ENCODE assay signal across 10 cellular contexts in the genomic region with DNA sequence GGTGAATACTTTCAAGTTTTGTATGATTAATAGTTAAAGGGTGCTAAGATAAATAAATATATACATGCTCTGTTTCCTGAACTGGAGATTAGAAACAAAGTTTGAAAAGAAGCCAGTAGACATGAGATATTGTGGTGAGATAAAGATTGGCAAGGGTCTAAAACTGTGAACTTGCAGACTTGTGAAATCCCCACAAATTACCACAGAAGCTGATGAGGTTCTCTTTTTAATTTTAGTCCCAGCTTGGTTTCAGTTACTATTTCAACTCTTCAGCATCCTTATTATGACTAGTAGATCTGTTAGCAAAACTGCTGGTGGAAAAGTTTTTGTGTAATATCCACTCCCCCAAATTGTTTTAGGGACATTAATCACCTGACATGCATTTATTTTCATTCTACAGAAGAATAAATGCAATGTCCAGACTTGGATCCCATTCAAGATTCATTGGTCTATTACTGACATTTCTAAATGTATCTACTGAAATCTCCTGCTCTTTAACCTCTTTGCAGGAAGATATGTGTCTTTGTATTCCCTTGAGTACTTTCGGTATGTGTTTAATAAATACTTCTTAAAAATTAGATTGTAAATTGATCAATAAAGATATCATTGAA. TPM values are rescaled to one million over a fixed set of nuclear protein-coding genes. Genes with fewer than 3 reads are reported as not detected.
DNase-seq lines count a peak whose midpoint lies in the region; ATAC-seq and TF ChIP-seq lines count a peak whose summit lies in the region.
"Had no signal": no experiment of that assay in that cellular context is flagged by ENCODE, and none has a peak within 500 bp of the region (broad histone marks: within the 10 kb centered on the region; RNA-seq: fewer than 3 reads in every experiment).

No MANE protein-coding gene starts in this region.

- H3F3A ChIP-seq in SK-N-SH (replicated peaks; ENCODE audit: insufficient read depth): peaks cover 7% of the 10 kb centered on the region

- H3K9me3 ChIP-seq in SK-N-SH (no peaks in the 10 kb centered on the region), spleen (no peaks in the 10 kb centered on the region)
- H3K9me3 ChIP-seq: transverse colon had no signal

- TF ChIP-seq EP300 in SK-N-SH (IDR thresholded peaks at IDR 0.05; ENCODE audit: borderline replicate concordance in 1 of 2, low read depth in 1 of 2, low read length in 1 of 2): no peak

- no peaks in the 10 kb centered on the region for H4K20me1 ChIP-seq in SK-N-SH (ENCODE audit: insufficient read depth)

- peaks cover 0 to 21% of the 10 kb centered on the region in 2 experiments; a peak in 1 of 4 replicates for H3K4me1 ChIP-seq in SK-N-SH (ENCODE audit: control insufficient read depth in 1 of 2, insufficient read depth in 2 of 2, low read depth in 1 of 2, low read length in 1 of 2)
- H3K4me1 ChIP-seq in spleen: peaks cover 8 to 90% (median 56%) of the 10 kb centered on the region in 6 donors
- H3K4me1 ChIP-seq: transverse colon had no signal

- WGBS in SK-N-SH (ENCODE audit: low lambda C conversion rate): 57% methylated on average over 1 of the region's 1 CpG
- WGBS in spleen, 5 donors: 34 to 51% (median 36%) methylated on average over 1 of the region's 1 CpG

- no peak for TF ChIP-seq POLR2A in spleen (IDR thresholded peaks at IDR 0.05)

- no peaks in the 10 kb centered on the region for H3K9me2 ChIP-seq in SK-N-SH

- H3K27me3 ChIP-seq in SK-N-SH (ENCODE audit: insufficient read depth) (no peaks in the 10 kb centered on the region), spleen (replicated peaks in 1 of 7) (no peaks in the 10 kb centered on the region)
- H3K27me3 ChIP-seq: transverse colon had no signal

- POLR2A ChIA-PET in SK-N-SH (lab: Yijun Ruan, JAX): no interaction called here

- H2AFZ ChIP-seq in SK-N-SH (ENCODE audit: low read depth): no peak overlapping the region

- H3K4me3 ChIP-seq in SK-N-SH (ENCODE audit: low read depth in 2 of 2, low read length in 1 of 2) (no peak overlapping the region), spleen (no peak overlapping the region)
- H3K4me3 ChIP-seq: transverse colon had no signal

- CTCF ChIA-PET in SK-N-SH (lab: Yijun Ruan, JAX): no interaction called here

- intact Hi-C loops in spleen (cut with DNase I; ENCODE audit: low total_unique reads): no loop called here

- TF ChIP-seq CTCF in SK-N-SH (IDR thresholded peaks at IDR 0.05) (no peak), spleen (IDR thresholded peaks at IDR 0.05 in 8 of 11, conservative IDR thresholded peaks at IDR 0.05 in 3 of 11) (no peak)

- no peak overlapping the region for H3K9ac ChIP-seq in SK-N-SH

- H3K36me3 ChIP-seq in SK-N-SH (replicated peaks in 1 of 2; ENCODE audit: control insufficient read depth in 1 of 2, insufficient read depth in 2 of 2, low read length in 1 of 2) (no peaks in the 10 kb centered on the region), spleen (no peaks in the 10 kb centered on the region)
- H3K36me3 ChIP-seq: transverse colon had no signal

- TF ChIP-seq RAD21 in SK-N-SH (IDR thresholded peaks at IDR 0.05; ENCODE audit: low read length): no peak

- no peaks in the 10 kb centered on the region for H3K79me2 ChIP-seq in SK-N-SH (ENCODE audit: insufficient read depth)

- H3K27ac ChIP-seq in SK-N-SH (ENCODE audit: low read depth in 2 of 2, low read length in 1 of 2): no peak overlapping the region; a peak in 1 of 4 replicates
- peak overlapping the region in 5 of 8 donors; percentile 15 to 74 (median 63) for H3K27ac ChIP-seq in spleen
- H3K27ac ChIP-seq: 22Rv1 had no signal

- DNase-seq in SK-N-SH: no peak
- peak; percentile 65 for DNase-seq in RPMI7951 (ENCODE audit: low read depth)
- DNase-seq in spleen: no peak
- no peak for DNase-seq in GM19240 (ENCODE audit: insufficient read length, low spot score)
- no peak for DNase-seq in DMS53 (lab: John Stamatoyannopoulos, UW)
- no peak for DNase-seq in OCI-M2 (lab: John Stamatoyannopoulos, UW; ENCODE audit: unreplicated experiment)
- DNase-seq: transverse colon had no signal

- H3K4me2 ChIP-seq in SK-N-SH: no peak overlapping the region

- no peak for ATAC-seq in SK-N-SH treated with all-trans-retinoic acid at 6 μM for 48 hours
- peak; percentile 41 for ATAC-seq in HG02981 (IDR thresholded peaks at IDR 0.05; ENCODE audit: unreplicated experiment)

TF ChIP-seq in SK-N-SH, 30 proteins besides CTCF, POLR2A, EP300 and RAD21 (continues in another document):
- TF ChIP-seq FOSL2 (IDR thresholded peaks at IDR 0.05; ENCODE audit: borderline replicate concordance, low read depth): no peak
- no peak for TF ChIP-seq NRF1 (IDR thresholded peaks at IDR 0.05; ENCODE audit: low read depth, low read length)
- TF ChIP-seq RXRA (IDR thresholded peaks at IDR 0.05; ENCODE audit: borderline replicate concordance, low read depth): 0 out of 2 replicates have a peak, but pooled peaks have one; percentile 28
- TF ChIP-seq, protein P1, sequence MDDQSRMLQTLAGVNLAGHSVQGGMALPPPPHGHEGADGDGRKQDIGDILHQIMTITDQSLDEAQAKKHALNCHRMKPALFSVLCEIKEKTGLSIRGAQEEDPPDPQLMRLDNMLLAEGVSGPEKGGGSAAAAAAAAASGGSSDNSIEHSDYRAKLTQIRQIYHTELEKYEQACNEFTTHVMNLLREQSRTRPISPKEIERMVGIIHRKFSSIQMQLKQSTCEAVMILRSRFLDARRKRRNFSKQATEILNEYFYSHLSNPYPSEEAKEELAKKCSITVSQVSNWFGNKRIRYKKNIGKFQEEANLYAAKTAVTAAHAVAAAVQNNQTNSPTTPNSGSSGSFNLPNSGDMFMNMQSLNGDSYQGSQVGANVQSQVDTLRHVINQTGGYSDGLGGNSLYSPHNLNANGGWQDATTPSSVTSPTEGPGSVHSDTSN (IDR thresholded peaks at IDR 0.05): 0 out of 2 replicates have a peak, but pooled peaks have one; percentile 21
- TF ChIP-seq RFX5 (IDR thresholded peaks at IDR 0.05; ENCODE audit: low read length): no peak
- no peak for TF ChIP-seq SMC3 (IDR thresholded peaks at IDR 0.05; ENCODE audit: low read depth, low read length)
- TF ChIP-seq CHD2 (IDR thresholded peaks at IDR 0.05; ENCODE audit: low read length, partially characterized antibody): no peak
- no peak for TF ChIP-seq GATA2 (CRISPR knock-in tag; IDR thresholded peaks at IDR 0.05)
- TF ChIP-seq FOXM1 (IDR thresholded peaks at IDR 0.05; ENCODE audit: low read depth): no peak
- TF ChIP-seq TAF1 (IDR thresholded peaks at IDR 0.05; ENCODE audit: borderline replicate concordance, low read depth, low read length): no peak
- no peak for TF ChIP-seq MEF2A (IDR thresholded peaks at IDR 0.05; ENCODE audit: borderline replicate concordance, low read depth)
- TF ChIP-seq NFIC (IDR thresholded peaks at IDR 0.05; ENCODE audit: borderline replicate concordance): 0 out of 2 replicates have a peak, but pooled peaks have one; percentile 6
- TF ChIP-seq, protein P2, sequence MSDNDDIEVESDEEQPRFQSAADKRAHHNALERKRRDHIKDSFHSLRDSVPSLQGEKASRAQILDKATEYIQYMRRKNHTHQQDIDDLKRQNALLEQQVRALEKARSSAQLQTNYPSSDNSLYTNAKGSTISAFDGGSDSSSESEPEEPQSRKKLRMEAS (IDR thresholded peaks at IDR 0.05; ENCODE audit: low read depth): no peak
- no peak for TF ChIP-seq TEAD4 (IDR thresholded peaks at IDR 0.05; ENCODE audit: borderline replicate concordance, insufficient read depth)

TF ChIP-seq in SK-N-SH treated with all-trans-retinoic acid at 6 μM for 48 hours, 23 proteins besides CTCF, POLR2A, EP300 and RAD21 (continues in another document):
- no peak for TF ChIP-seq ZNF565 (CRISPR knock-in tag; conservative IDR thresholded peaks at IDR 0.05; ENCODE audit: low read depth)
- TF ChIP-seq ARNTL (CRISPR knock-in tag; IDR thresholded peaks at IDR 0.05; ENCODE audit: borderline replicate concordance, low read depth): no peak
- TF ChIP-seq ZFP3 (CRISPR knock-in tag; IDR thresholded peaks at IDR 0.05): no peak
- TF ChIP-seq, protein P3, sequence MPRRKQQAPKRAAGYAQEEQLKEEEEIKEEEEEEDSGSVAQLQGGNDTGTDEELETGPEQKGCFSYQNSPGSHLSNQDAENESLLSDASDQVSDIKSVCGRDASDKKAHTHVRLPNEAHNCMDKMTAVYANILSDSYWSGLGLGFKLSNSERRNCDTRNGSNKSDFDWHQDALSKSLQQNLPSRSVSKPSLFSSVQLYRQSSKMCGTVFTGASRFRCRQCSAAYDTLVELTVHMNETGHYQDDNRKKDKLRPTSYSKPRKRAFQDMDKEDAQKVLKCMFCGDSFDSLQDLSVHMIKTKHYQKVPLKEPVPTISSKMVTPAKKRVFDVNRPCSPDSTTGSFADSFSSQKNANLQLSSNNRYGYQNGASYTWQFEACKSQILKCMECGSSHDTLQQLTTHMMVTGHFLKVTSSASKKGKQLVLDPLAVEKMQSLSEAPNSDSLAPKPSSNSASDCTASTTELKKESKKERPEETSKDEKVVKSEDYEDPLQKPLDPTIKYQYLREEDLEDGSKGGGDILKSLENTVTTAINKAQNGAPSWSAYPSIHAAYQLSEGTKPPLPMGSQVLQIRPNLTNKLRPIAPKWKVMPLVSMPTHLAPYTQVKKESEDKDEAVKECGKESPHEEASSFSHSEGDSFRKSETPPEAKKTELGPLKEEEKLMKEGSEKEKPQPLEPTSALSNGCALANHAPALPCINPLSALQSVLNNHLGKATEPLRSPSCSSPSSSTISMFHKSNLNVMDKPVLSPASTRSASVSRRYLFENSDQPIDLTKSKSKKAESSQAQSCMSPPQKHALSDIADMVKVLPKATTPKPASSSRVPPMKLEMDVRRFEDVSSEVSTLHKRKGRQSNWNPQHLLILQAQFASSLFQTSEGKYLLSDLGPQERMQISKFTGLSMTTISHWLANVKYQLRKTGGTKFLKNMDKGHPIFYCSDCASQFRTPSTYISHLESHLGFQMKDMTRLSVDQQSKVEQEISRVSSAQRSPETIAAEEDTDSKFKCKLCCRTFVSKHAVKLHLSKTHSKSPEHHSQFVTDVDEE (CRISPR knock-in tag; IDR thresholded peaks at IDR 0.05): no peak
- no peak for TF ChIP-seq GLIS3 (CRISPR knock-in tag; IDR thresholded peaks at IDR 0.05)
- TF ChIP-seq ESRRG (CRISPR knock-in tag; IDR thresholded peaks at IDR 0.05): no peak
- no peak for TF ChIP-seq ZFP30 (CRISPR knock-in tag; IDR thresholded peaks at IDR 0.05)
- TF ChIP-seq CSDC2 (CRISPR knock-in tag; IDR thresholded peaks at IDR 0.05): no peak
- TF ChIP-seq OSR1 (CRISPR knock-in tag; IDR thresholded peaks at IDR 0.05): no peak

RNA-seq across cellular contexts. Expression of a gene that starts 20.8 kb away (rescaled TPM):
- 72.5 and 152 TPM in 2 replicates for polyA plus RNA-seq in SK-N-SH (2012; rRNA removed)
- 26.2 and 31.8 TPM in 2 replicates for polyA plus RNA-seq in SK-N-SH (2012; cell fraction: cytosol; rRNA removed)
- polyA plus RNA-seq in SK-N-SH (2012; cell fraction: nucleus; rRNA removed): 604 and 757 TPM in 2 replicates
- 13.4 and 18.4 TPM in 2 replicates for total RNA-seq in RPMI7951 (2014; rRNA removed; shearing (Covaris generic))
- 10 to 100 TPM; 38.7 to 68.1 (median 48.7) TPM for total RNA-seq in spleen
- polyA plus RNA-seq in spleen: 10 to 100 TPM; 13.2 to 15.9 (median 14.0) TPM

Comparison
In these comparisons a context has a peak if more than half of its experiments do, and no peak if none do; other contexts are left out.
1. H3K27ac ChIP-seq: peak in spleen (5 of 8); none in SK-N-SH (0 of 2).